Comparison of ENCODE assay signal across 1 cellular context in the genomic region with DNA sequence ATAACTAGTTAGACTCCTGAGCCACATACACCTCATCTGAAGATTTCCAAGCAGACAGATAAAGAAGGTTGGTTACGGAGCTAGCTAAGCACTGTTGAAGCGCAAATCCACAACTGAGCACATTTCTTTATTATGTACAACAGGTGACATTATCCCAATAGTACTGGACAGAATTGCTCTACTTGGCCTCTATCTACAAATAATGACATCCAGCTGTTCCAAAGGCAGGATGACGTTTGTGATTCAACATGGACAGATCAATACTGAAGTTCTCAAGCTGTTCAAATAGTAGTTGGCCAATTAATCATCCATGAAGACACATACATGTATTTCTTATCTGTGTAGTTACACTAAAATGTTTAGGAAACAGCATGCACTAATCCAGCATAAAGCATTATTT.
TF ChIP-seq lines count a peak whose summit lies in the region.

No MANE protein-coding gene starts in this region.

TF ChIP-seq in K562, 482 proteins besides CTCF, POLR2A, EP300 and RAD21 (continued from another document):
- TF ChIP-seq, protein P1, sequence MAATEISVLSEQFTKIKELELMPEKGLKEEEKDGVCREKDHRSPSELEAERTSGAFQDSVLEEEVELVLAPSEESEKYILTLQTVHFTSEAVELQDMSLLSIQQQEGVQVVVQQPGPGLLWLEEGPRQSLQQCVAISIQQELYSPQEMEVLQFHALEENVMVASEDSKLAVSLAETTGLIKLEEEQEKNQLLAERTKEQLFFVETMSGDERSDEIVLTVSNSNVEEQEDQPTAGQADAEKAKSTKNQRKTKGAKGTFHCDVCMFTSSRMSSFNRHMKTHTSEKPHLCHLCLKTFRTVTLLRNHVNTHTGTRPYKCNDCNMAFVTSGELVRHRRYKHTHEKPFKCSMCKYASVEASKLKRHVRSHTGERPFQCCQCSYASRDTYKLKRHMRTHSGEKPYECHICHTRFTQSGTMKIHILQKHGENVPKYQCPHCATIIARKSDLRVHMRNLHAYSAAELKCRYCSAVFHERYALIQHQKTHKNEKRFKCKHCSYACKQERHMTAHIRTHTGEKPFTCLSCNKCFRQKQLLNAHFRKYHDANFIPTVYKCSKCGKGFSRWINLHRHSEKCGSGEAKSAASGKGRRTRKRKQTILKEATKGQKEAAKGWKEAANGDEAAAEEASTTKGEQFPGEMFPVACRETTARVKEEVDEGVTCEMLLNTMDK (IDR thresholded peaks at IDR 0.05; ENCODE audit: borderline replicate concordance, insufficient read depth, low read depth, low read length, poor library complexity, severe bottlenecking): no peak
- TF ChIP-seq ZNF316 (IDR thresholded peaks at IDR 0.05): no peak
- TF ChIP-seq, protein P2, sequence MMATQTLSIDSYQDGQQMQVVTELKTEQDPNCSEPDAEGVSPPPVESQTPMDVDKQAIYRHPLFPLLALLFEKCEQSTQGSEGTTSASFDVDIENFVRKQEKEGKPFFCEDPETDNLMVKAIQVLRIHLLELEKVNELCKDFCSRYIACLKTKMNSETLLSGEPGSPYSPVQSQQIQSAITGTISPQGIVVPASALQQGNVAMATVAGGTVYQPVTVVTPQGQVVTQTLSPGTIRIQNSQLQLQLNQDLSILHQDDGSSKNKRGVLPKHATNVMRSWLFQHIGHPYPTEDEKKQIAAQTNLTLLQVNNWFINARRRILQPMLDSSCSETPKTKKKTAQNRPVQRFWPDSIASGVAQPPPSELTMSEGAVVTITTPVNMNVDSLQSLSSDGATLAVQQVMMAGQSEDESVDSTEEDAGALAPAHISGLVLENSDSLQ (IDR thresholded peaks at IDR 0.05): 0 out of 2 replicates have a peak, but pooled peaks have one; percentile 18
- no peak for TF ChIP-seq EHMT2 (IDR thresholded peaks at IDR 0.05)
- no peak for TF ChIP-seq CBX2 (IDR thresholded peaks at IDR 0.05; ENCODE audit: insufficient read depth, low read length, poor library complexity, severe bottlenecking)
- TF ChIP-seq ZNF384 (IDR thresholded peaks at IDR 0.05; ENCODE audit: low read depth, low read length): no peak
- no peak for TF ChIP-seq FIP1L1 (IDR thresholded peaks at IDR 0.05; ENCODE audit: low read depth, low read length, poor library complexity, severe bottlenecking)
- no peak for TF ChIP-seq PHB2 (IDR thresholded peaks at IDR 0.05; ENCODE audit: low read depth)
- no peak for TF ChIP-seq ZNF830 (CRISPR knock-in tag; IDR thresholded peaks at IDR 0.05)
- TF ChIP-seq, protein P3, sequence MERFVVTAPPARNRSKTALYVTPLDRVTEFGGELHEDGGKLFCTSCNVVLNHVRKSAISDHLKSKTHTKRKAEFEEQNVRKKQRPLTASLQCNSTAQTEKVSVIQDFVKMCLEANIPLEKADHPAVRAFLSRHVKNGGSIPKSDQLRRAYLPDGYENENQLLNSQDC (CRISPR knock-in tag; IDR thresholded peaks at IDR 0.05): no peak
